8 cellular contexts compared by ENCODE assay signal in genomic region chr3:127337001-127337400, GRCh38. TPM values are rescaled to one million over a fixed set of nuclear protein-coding genes. Genes with fewer than 3 reads are reported as not detected.
"Had no signal": no experiment of that assay in that cellular context is flagged by ENCODE, and none has a peak within 500 bp of the region (broad histone marks: within the 10 kb centered on the region; RNA-seq: fewer than 3 reads in every experiment).

No MANE protein-coding gene starts in this region.

- DNase-seq: GM23248, GOT3, H9, HCEC 1CT had no signal

- H3K27ac Mint-ChIP-seq: H9, IgD-negative memory B cell had no signal

- H3K4me3 Mint-ChIP-seq: IgD-negative memory B cell had no signal

- H3K9ac ChIP-seq: GM23248 had no signal

- H3K27ac ChIP-seq: GM23248, HL-60 had no signal

- H3K4me3 ChIP-seq: GM23248 had no signal

- H3K4me1 Mint-ChIP-seq: H9, IgD-negative memory B cell had no signal

- H3K36me3 Mint-ChIP-seq: IgD-negative memory B cell had no signal

- H2AFZ ChIP-seq: GM23248 had no signal

- ATAC-seq: HepG2 had no signal

RNA-seq across cellular contexts. Expression of gene PRR20G, which starts 49.2 kb away (rescaled TPM):
- total RNA-seq: GM23248, HepG2, HT1080 had no signal
- polyA plus RNA-seq: GM23248, HepG2, IgD-negative memory B cell had no signal
